In genomic region chr7:56051339-56052191, GRCh38 we compare ENCODE assay signal across 1 cellular context.
TF ChIP-seq lines count a peak whose summit lies in the region.

Gene CCT6A, plus strand, starts transcription at chr7:56051765. Its CDS starts 84 bp downstream, at chr7:56051849.
Gene PSPH, minus strand, starts transcription at chr7:56051444. Its CDS starts 30,232 bp downstream, at chr7:56021212.

TF ChIP-seq in HepG2, 621 proteins besides CTCF, POLR2A, EP300 and RAD21 (continued from another document and continues in another):
- TF ChIP-seq ZNF407 (CRISPR knock-in tag; IDR thresholded peaks at IDR 0.05; ENCODE audit: not compliant biosample characterization) (peak; percentile 91), HNRNPL (IDR thresholded peaks at IDR 0.05; ENCODE audit: low read depth, low read length) (0 out of 2 replicates have a peak, but pooled peaks have one; percentile 64), IRF2 (CRISPR knock-in tag; IDR thresholded peaks at IDR 0.05) (peak; percentile 89), EZH2 (conservative IDR thresholded peaks at IDR 0.05; ENCODE audit: low read depth, low read length) (no peak), ZNF512 (CRISPR knock-in tag; IDR thresholded peaks at IDR 0.05) (0 out of 2 replicates have a peak, but pooled peaks have one; percentile 20), MIER3 (CRISPR knock-in tag; IDR thresholded peaks at IDR 0.05; ENCODE audit: borderline replicate concordance) (peak; percentile 67; the same call in 1 of the 2 replicates), ZMYM2 (CRISPR knock-in tag; IDR thresholded peaks at IDR 0.05) (0 out of 2 replicates have a peak, but pooled peaks have one; percentile 19), ZNF784 (CRISPR knock-in tag; IDR thresholded peaks at IDR 0.05; ENCODE audit: borderline replicate concordance) (peak; percentile 75), MXD3 (CRISPR knock-in tag; IDR thresholded peaks at IDR 0.05) (peak; percentile 64; the same call in 1 of the 2 replicates), ZNF296 (CRISPR knock-in tag; conservative IDR thresholded peaks at IDR 0.05) (no peak), CEBPB (IDR thresholded peaks at IDR 0.05; ENCODE audit: borderline replicate concordance, low read depth, low read length) (no peak), DNMT3B (CRISPR knock-in tag; conservative IDR thresholded peaks at IDR 0.05) (no peak), ZNF329 (CRISPR knock-in tag; IDR thresholded peaks at IDR 0.05; ENCODE audit: low read depth) (0 out of 2 replicates have a peak, but pooled peaks have one; percentile 25), MXD4 (CRISPR knock-in tag; IDR thresholded peaks at IDR 0.05) (peak; percentile 91), THRA (CRISPR knock-in tag; IDR thresholded peaks at IDR 0.05; ENCODE audit: borderline replicate concordance) (no peak), DMAP1 (CRISPR knock-in tag; IDR thresholded peaks at IDR 0.05) (peak; percentile 93), ZNF746 (CRISPR knock-in tag; IDR thresholded peaks at IDR 0.05) (peak; percentile 76; the same call in 1 of the 2 replicates), ELF4 (CRISPR knock-in tag; IDR thresholded peaks at IDR 0.05; ENCODE audit: borderline replicate concordance) (0 out of 2 replicates have a peak, but pooled peaks have one; percentile 11), TP53 (CRISPR knock-in tag; conservative IDR thresholded peaks at IDR 0.05) (peak; percentile 36; the same call in 1 of the 2 replicates), CREBL2 (CRISPR knock-in tag; IDR thresholded peaks at IDR 0.05; ENCODE audit: borderline replicate concordance) (no peak; the same call in 1 of the 2 replicates), ZNF670 (CRISPR knock-in tag; IDR thresholded peaks at IDR 0.05; ENCODE audit: borderline replicate concordance) (no peak), ZMYM4 (CRISPR knock-in tag; IDR thresholded peaks at IDR 0.05) (peak; percentile 81), HOXD1 (CRISPR knock-in tag; IDR thresholded peaks at IDR 0.05) (peak; percentile 75), ATF7 (IDR thresholded peaks at IDR 0.05) (no peak), ATF7 (CRISPR knock-in tag; IDR thresholded peaks at IDR 0.05) (no peak), KLF13 (CRISPR knock-in tag; IDR thresholded peaks at IDR 0.05) (peak; percentile 4; the same call in 1 of the 2 replicates), ZBTB25 (CRISPR knock-in tag; IDR thresholded peaks at IDR 0.05) (peak; percentile 96), CHD2 (IDR thresholded peaks at IDR 0.05; ENCODE audit: low read depth, low read length) (peak; percentile 88), ZNF160 (CRISPR knock-in tag; IDR thresholded peaks at IDR 0.05) (peak; percentile 45; the same call in 1 of the 2 replicates), PAWR (CRISPR knock-in tag; IDR thresholded peaks at IDR 0.05; ENCODE audit: borderline replicate concordance) (no peak), ZNF264 (CRISPR knock-in tag; IDR thresholded peaks at IDR 0.05) (no peak), PHF5A (CRISPR knock-in tag; IDR thresholded peaks at IDR 0.05; ENCODE audit: low read depth, unreplicated experiment) (peak; percentile 25), PITX1 (CRISPR knock-in tag; IDR thresholded peaks at IDR 0.05) (no peak; the same call in 1 of the 2 replicates), ZNF335 (CRISPR knock-in tag; IDR thresholded peaks at IDR 0.05) (peak; percentile 68; the same call in 1 of the 2 replicates), MYC (CRISPR knock-in tag; IDR thresholded peaks at IDR 0.05; ENCODE audit: borderline replicate concordance) (peak; percentile 94), ZBTB49 (CRISPR knock-in tag; IDR thresholded peaks at IDR 0.05; ENCODE audit: borderline replicate concordance) (peak; percentile 46; the same call in 1 of the 2 replicates), ZFP36L2 (CRISPR knock-in tag; IDR thresholded peaks at IDR 0.05) (no peak), U2AF1 (optimal IDR thresholded peaks at IDR 0.05; ENCODE audit: low read depth, low read length) (no peak), ZNF275 (CRISPR knock-in tag; IDR thresholded peaks at IDR 0.05; ENCODE audit: borderline replicate concordance) (peak; percentile 80; the same call in 1 of the 2 replicates), ZFYVE20 (CRISPR knock-in tag; IDR thresholded peaks at IDR 0.05; ENCODE audit: borderline replicate concordance, low read depth) (no peak), KLF6 (CRISPR knock-in tag; IDR thresholded peaks at IDR 0.05) (peak; percentile 83; the same call in 1 of the 2 replicates), YEATS2 (CRISPR knock-in tag; IDR thresholded peaks at IDR 0.05; ENCODE audit: borderline replicate concordance) (peak; percentile 97), TGIF2 (CRISPR knock-in tag; IDR thresholded peaks at IDR 0.05) (no peak), FOXC1 (CRISPR knock-in tag; IDR thresholded peaks at IDR 0.05; ENCODE audit: borderline replicate concordance) (peak; percentile 72), HOXA3 (CRISPR knock-in tag; IDR thresholded peaks at IDR 0.05) (peak; percentile 91), ZNF878 (CRISPR knock-in tag; IDR thresholded peaks at IDR 0.05) (peak; percentile 70; the same call in 1 of the 2 replicates), FIP1L1 (IDR thresholded peaks at IDR 0.05; ENCODE audit: borderline replicate concordance, insufficient read depth, low read depth, low read length) (0 out of 2 replicates have a peak, but pooled peaks have one; percentile 67)
